Comparison of ENCODE assay signal across 1 cellular context in genomic region chr11:46641639-46642038, GRCh38.
TF ChIP-seq lines count a peak whose summit lies in the region.

No MANE protein-coding gene starts in this region.

TF ChIP-seq in HepG2, 621 proteins besides CTCF, POLR2A, EP300 and RAD21:
- no peak for TF ChIP-seq ZNF143 (CRISPR knock-in tag; IDR thresholded peaks at IDR 0.05)
- no peak for TF ChIP-seq NR2F6 (IDR thresholded peaks at IDR 0.05)
- TF ChIP-seq NR2F6 (CRISPR knock-in tag; IDR thresholded peaks at IDR 0.05) = 0 out of 2 replicates have a peak, but pooled peaks have one; percentile 18
- TF ChIP-seq MIER3 (CRISPR knock-in tag; IDR thresholded peaks at IDR 0.05; ENCODE audit: borderline replicate concordance) = no peak
- no peak for TF ChIP-seq HNF4A (CRISPR knock-in tag; IDR thresholded peaks at IDR 0.05)
- no peak for TF ChIP-seq RXRB (CRISPR knock-in tag; IDR thresholded peaks at IDR 0.05; ENCODE audit: borderline replicate concordance)
- no peak for TF ChIP-seq SRSF4 (IDR thresholded peaks at IDR 0.05; ENCODE audit: low read depth, low read length, poor library complexity, severe bottlenecking)
